Comparison of ENCODE assay signal across 9 cellular contexts in genomic region chr17:42288078-42288984, GRCh38. TPM values are rescaled to one million over a fixed set of nuclear protein-coding genes. Genes with fewer than 3 reads are reported as not detected.
A peak's percentile ranks its signal among the peaks of the same experiment; 100 is the strongest.
DNase-seq lines count a peak whose midpoint lies in the region; ATAC-seq and TF ChIP-seq lines count a peak whose summit lies in the region.
"Had no signal": no experiment of that assay in that cellular context is flagged by ENCODE, and none has a peak within 500 bp of the region (broad histone marks: within the 10 kb centered on the region; RNA-seq: fewer than 3 reads in every experiment).

STAT5A (plus strand) TSS chr17:42288498; CDS start chr17:42289412, 914 bp downstream.

- no peaks in the 10 kb centered on the region for H3K9me3 ChIP-seq in mesodermal cell (ENCODE audit: control insufficient read depth, low read length)

- peak; percentile 21 for DNase-seq in DMS79 (lab: John Stamatoyannopoulos, UW)
- DNase-seq in HFF-Myc (ENCODE audit: extremely low read depth, low read depth) = no peak
- DNase-seq in NCI-H526 (lab: John Stamatoyannopoulos, UW) = peak; percentile 19 to 77
- peak; percentile 86 for DNase-seq in activated CD8-positive, alpha-beta memory T cell treated with anti-CD3 and anti-CD28 coated beads, Interleukin-2, amount 50 U/mL, for 48 hours
- DNase-seq in endothelial cell (ENCODE audit: low spot score) = peak; percentile 87
- peak; percentile 60 to 69 for DNase-seq in stimulated activated CD8-positive, alpha-beta memory T cell treated with anti-CD3 and anti-CD28 coated beads, Interleukin-15, amount 100 ng/mL, for 48 hours (ENCODE audit: low read depth in 2 of 2)

- TF ChIP-seq CTCF in HFF-Myc (IDR thresholded peaks at IDR 0.05; ENCODE audit: low read depth, low read length, missing control alignments) (no peak), endothelial cell (IDR thresholded peaks at IDR 0.05; ENCODE audit: unreplicated experiment) (no peak)

- H3K4me1 Mint-ChIP-seq in endothelial cell (ENCODE audit: unreplicated experiment) = peaks cover 40% of the 10 kb centered on the region

- no peak for ATAC-seq in HG03457 (IDR thresholded peaks at IDR 0.05; ENCODE audit: unreplicated experiment)

- 12 to 17% methylated on average over 79 to 89 of the region's 97 CpGs for WGBS in mesodermal cell (ENCODE audit: insufficient coverage in 2 of 2), 2 experiments

- H3K27ac Mint-ChIP-seq in endothelial cell (ENCODE audit: unreplicated experiment) = peak within 1 kb of the TSS; percentile 92

- H3K9me3 Mint-ChIP-seq in endothelial cell (ENCODE audit: unreplicated experiment) = no peaks in the 10 kb centered on the region

- peaks cover 13% of the 10 kb centered on the region for H3K36me3 Mint-ChIP-seq in endothelial cell (ENCODE audit: low read depth, unreplicated experiment)

- peaks cover 3% of the 10 kb centered on the region for H3K4me1 ChIP-seq in mesodermal cell (ENCODE audit: control insufficient read depth, insufficient read depth, low read length, poor library complexity, severe bottlenecking)

- peak within 1 kb of the TSS; percentile 93 for H3K4me3 Mint-ChIP-seq in endothelial cell (ENCODE audit: unreplicated experiment)

- peak within 1 kb of the TSS; percentile 15; the same call in 1 of the 2 replicates for H3K4me3 ChIP-seq in HFF-Myc (replicated peaks; ENCODE audit: low read depth, low read length)
- H3K4me3 ChIP-seq in mesodermal cell (ENCODE audit: extremely low read depth, insufficient read depth, low read length, poor library complexity, severe bottlenecking) = peak within 1 kb of the TSS; percentile 44

- H3K27me3 Mint-ChIP-seq in endothelial cell (ENCODE audit: unreplicated experiment) = peaks cover 9% of the 10 kb centered on the region

- H3K36me3 ChIP-seq in mesodermal cell (ENCODE audit: control insufficient read depth, insufficient read depth, low read length) = no peaks in the 10 kb centered on the region

- H3K27ac ChIP-seq in mesodermal cell (ENCODE audit: low read depth, low read length, severe bottlenecking) = no peak within 1 kb of the TSS
- H3K27ac ChIP-seq: epithelial cell of prostate had no signal

RNA-seq across cellular contexts. Expression of gene STAT5A, which starts in this region (rescaled TPM):
- total RNA-seq in endothelial cell (ENCODE audit: unreplicated experiment) = 67.2 TPM
- 11.4 TPM for polyA plus RNA-seq in mesodermal cell (2013, experiment 1 of 2)
- 7.7 TPM for polyA plus RNA-seq in mesodermal cell (2013, experiment 2 of 2)
